Comparison of ENCODE assay signal across 14 cellular contexts in the genomic region with DNA sequence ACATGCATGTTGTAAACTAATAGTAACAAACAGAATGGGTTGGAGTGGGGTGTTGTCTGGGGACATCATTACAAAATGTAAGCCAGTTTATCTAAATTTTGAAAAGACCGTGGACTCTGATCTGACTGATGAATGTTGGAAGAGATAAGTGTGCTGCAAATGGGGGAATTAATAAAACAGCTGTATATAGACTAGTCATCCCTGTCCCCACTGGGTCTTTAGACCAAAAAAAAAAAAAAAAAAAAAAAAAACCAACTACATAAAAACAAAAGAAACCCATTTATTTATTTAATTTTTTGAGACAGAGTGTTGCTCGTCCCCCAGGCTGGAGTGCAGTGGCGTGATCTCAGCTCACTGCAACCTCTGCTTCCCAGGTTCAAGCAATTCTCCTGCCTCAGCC.
"Had no signal": no experiment of that assay in that cellular context is flagged by ENCODE, and none has a peak within 500 bp of the region (broad histone marks: within the 10 kb centered on the region; RNA-seq: fewer than 3 reads in every experiment).

No MANE protein-coding gene starts in this region.

- H3K9me3 ChIP-seq: gastroesophageal sphincter, lower lobe of right lung, tibial nerve, vagina had no signal

- H3K27ac ChIP-seq: epithelial cell of prostate, gastroesophageal sphincter, lower lobe of right lung, SK-N-MC, tibial nerve, vagina had no signal

- H3K4me1 ChIP-seq: vagina had no signal

- FAIRE-seq: small intestine had no signal

- H3K4me3 Mint-ChIP-seq: naive B cell had no signal

- H3K27me3 ChIP-seq: gastroesophageal sphincter, tibial nerve, vagina had no signal

- DNase-seq: activated CD4-positive, alpha-beta T cell treated with anti-CD3 and anti-CD28 coated beads for 1 hour; activated naive CD4-positive, alpha-beta T cell treated with Interleukin-2 at 50 U/mL for 16 hours; caudate nucleus; cortex of kidney; effector memory CD4-positive, alpha-beta T cell; lower lobe of right lung; naive B cell; right cardiac atrium; small intestine had no signal

- ATAC-seq: gastroesophageal sphincter, right cardiac atrium had no signal

- H3K27me3 Mint-ChIP-seq: naive B cell had no signal

- H3K4me3 ChIP-seq: gastroesophageal sphincter, lower lobe of right lung, SK-N-MC, tibial nerve, vagina had no signal

- H3K9me3 Mint-ChIP-seq: naive B cell had no signal
